Comparison of ENCODE assay signal across 1 cellular context in the genomic region with DNA sequence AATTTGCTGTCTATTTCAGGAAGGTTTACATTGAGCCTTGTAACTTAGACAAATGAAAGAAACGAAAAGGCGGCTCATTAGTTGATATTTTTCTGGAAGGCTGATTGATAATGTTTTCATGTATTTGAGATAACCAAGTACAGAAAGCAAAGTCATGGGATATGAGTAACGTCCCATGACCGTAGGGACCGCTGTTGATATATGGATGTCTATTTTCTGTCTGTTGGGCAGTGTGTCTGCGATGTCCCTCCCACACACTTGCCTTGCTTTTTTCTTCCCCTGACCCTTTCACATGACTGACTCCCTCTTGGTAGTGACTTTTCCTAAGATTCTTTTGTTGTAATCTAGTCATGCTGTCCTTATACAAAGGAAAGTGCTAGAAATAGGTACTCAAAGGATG.
TF ChIP-seq lines count a peak whose summit lies in the region.

No MANE protein-coding gene starts in this region.

TF ChIP-seq in K562, 482 proteins besides CTCF, POLR2A, EP300 and RAD21 (continued from another document and continues in another):
- TF ChIP-seq, protein P1, sequence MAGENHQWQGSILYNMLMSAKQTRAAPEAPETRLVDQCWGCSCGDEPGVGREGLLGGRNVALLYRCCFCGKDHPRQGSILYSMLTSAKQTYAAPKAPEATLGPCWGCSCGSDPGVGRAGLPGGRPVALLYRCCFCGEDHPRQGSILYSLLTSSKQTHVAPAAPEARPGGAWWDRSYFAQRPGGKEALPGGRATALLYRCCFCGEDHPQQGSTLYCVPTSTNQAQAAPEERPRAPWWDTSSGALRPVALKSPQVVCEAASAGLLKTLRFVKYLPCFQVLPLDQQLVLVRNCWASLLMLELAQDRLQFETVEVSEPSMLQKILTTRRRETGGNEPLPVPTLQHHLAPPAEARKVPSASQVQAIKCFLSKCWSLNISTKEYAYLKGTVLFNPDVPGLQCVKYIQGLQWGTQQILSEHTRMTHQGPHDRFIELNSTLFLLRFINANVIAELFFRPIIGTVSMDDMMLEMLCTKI (IDR thresholded peaks at IDR 0.05; ENCODE audit: partially characterized antibody): no peak
- TF ChIP-seq ZNF316 (IDR thresholded peaks at IDR 0.05): peak; percentile 57
- no peak for TF ChIP-seq MTA2 (IDR thresholded peaks at IDR 0.05; ENCODE audit: low read depth)
- no peak for TF ChIP-seq HNRNPL (IDR thresholded peaks at IDR 0.05; ENCODE audit: low read depth, low read length)
- TF ChIP-seq CEBPG (CRISPR knock-in tag; IDR thresholded peaks at IDR 0.05): no peak
- no peak for TF ChIP-seq CEBPG (tag; conservative IDR thresholded peaks at IDR 0.05 in 1 of 2, IDR thresholded peaks at IDR 0.05 in 1 of 2)
- TF ChIP-seq SMARCC2 (IDR thresholded peaks at IDR 0.05; ENCODE audit: low read depth): peak; percentile 42; the same call in 1 of the 2 replicates
- no peak for TF ChIP-seq MAZ (CRISPR knock-in tag; conservative IDR thresholded peaks at IDR 0.05 in 1 of 2, IDR thresholded peaks at IDR 0.05 in 1 of 2)
- no peak for TF ChIP-seq ZNF764 (CRISPR knock-in tag; IDR thresholded peaks at IDR 0.05; ENCODE audit: low read depth)
- no peak for TF ChIP-seq YY1 (IDR thresholded peaks at IDR 0.05; ENCODE audit: borderline replicate concordance in 1 of 3, control insufficient read depth in 1 of 3, extremely low read depth in 1 of 3, insufficient read depth in 3 of 3, insufficient read length in 1 of 3, insufficient replicate concordance in 2 of 3, low read depth in 1 of 3, low read length in 2 of 3)
- no peak for TF ChIP-seq ZNF444 (CRISPR knock-in tag; IDR thresholded peaks at IDR 0.05)
- no peak for TF ChIP-seq NCOA2 (IDR thresholded peaks at IDR 0.05; ENCODE audit: partially characterized antibody in 2 of 2)
- TF ChIP-seq HIVEP1 (CRISPR knock-in tag; IDR thresholded peaks at IDR 0.05): no peak
- TF ChIP-seq PRPF4 (IDR thresholded peaks at IDR 0.05; ENCODE audit: insufficient read depth, low read depth, low read length, poor library complexity, severe bottlenecking): no peak
- TF ChIP-seq, protein P2, sequence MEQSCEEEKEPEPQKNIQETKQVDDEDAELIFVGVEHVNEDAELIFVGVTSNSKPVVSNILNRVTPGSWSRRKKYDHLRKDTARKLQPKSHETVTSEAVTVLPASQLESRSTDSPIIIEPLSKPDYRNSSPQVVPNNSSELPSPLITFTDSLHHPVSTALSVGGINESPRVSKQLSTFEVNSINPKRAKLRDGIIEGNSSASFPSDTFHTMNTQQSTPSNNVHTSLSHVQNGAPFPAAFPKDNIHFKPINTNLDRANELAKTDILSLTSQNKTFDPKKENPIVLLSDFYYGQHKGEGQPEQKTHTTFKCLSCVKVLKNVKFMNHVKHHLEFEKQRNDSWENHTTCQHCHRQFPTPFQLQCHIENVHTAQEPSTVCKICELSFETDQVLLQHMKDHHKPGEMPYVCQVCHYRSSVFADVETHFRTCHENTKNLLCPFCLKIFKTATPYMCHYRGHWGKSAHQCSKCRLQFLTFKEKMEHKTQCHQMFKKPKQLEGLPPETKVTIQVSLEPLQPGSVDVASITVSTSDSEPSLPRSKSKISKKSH (CRISPR knock-in tag; IDR thresholded peaks at IDR 0.05): no peak
- peak; percentile 72; the same call in 1 of the 2 replicates for TF ChIP-seq TOE1 (IDR thresholded peaks at IDR 0.05; ENCODE audit: borderline replicate concordance)
- no peak for TF ChIP-seq TOE1 (CRISPR knock-in tag; IDR thresholded peaks at IDR 0.05; ENCODE audit: borderline replicate concordance, low read depth)
- no peak for TF ChIP-seq FOXA1 (IDR thresholded peaks at IDR 0.05; ENCODE audit: borderline replicate concordance)
- TF ChIP-seq RB1 (IDR thresholded peaks at IDR 0.05; ENCODE audit: low read depth): no peak
- TF ChIP-seq NR1H2 (CRISPR knock-in tag; IDR thresholded peaks at IDR 0.05): no peak
- TF ChIP-seq ETS2 (tag; IDR thresholded peaks at IDR 0.05; ENCODE audit: borderline replicate concordance, poor library complexity, severe bottlenecking): no peak
- TF ChIP-seq, protein P3, sequence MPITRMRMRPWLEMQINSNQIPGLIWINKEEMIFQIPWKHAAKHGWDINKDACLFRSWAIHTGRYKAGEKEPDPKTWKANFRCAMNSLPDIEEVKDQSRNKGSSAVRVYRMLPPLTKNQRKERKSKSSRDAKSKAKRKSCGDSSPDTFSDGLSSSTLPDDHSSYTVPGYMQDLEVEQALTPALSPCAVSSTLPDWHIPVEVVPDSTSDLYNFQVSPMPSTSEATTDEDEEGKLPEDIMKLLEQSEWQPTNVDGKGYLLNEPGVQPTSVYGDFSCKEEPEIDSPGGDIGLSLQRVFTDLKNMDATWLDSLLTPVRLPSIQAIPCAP (CRISPR knock-in tag; IDR thresholded peaks at IDR 0.05; ENCODE audit: borderline replicate concordance): no peak
- TF ChIP-seq, protein P4, sequence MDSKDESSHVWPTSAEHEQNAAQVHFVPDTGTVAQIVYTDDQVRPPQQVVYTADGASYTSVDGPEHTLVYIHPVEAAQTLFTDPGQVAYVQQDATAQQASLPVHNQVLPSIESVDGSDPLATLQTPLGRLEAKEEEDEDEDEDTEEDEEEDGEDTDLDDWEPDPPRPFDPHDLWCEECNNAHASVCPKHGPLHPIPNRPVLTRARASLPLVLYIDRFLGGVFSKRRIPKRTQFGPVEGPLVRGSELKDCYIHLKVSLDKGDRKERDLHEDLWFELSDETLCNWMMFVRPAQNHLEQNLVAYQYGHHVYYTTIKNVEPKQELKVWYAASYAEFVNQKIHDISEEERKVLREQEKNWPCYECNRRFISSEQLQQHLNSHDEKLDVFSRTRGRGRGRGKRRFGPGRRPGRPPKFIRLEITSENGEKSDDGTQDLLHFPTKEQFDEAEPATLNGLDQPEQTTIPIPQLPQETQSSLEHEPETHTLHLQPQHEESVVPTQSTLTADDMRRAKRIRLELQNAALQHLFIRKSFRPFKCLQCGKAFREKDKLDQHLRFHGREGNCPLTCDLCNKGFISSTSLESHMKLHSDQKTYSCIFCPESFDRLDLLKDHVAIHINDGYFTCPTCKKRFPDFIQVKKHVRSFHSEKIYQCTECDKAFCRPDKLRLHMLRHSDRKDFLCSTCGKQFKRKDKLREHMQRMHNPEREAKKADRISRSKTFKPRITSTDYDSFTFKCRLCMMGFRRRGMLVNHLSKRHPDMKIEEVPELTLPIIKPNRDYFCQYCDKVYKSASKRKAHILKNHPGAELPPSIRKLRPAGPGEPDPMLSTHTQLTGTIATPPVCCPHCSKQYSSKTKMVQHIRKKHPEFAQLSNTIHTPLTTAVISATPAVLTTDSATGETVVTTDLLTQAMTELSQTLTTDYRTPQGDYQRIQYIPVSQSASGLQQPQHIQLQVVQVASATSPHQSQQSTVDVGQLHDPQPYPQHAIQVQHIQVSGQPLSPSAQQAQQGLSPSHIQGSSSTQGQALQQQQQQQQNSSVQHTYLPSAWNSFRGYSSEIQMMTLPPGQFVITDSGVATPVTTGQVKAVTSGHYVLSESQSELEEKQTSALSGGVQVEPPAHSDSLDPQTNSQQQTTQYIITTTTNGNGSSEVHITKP (IDR thresholded peaks at IDR 0.05; ENCODE audit: partially characterized antibody): peak; percentile 44
- no peak for TF ChIP-seq DNMT1 (IDR thresholded peaks at IDR 0.05)
- no peak for TF ChIP-seq ZNF146 (CRISPR knock-in tag; IDR thresholded peaks at IDR 0.05; ENCODE audit: unreplicated experiment)
- no peak for TF ChIP-seq POLR2AphosphoS5 (IDR thresholded peaks at IDR 0.05; ENCODE audit: control insufficient read depth, insufficient read depth, low read depth, low read length)
- no peak for TF ChIP-seq ZNF224 (CRISPR knock-in tag; IDR thresholded peaks at IDR 0.05)
- TF ChIP-seq, protein P5, sequence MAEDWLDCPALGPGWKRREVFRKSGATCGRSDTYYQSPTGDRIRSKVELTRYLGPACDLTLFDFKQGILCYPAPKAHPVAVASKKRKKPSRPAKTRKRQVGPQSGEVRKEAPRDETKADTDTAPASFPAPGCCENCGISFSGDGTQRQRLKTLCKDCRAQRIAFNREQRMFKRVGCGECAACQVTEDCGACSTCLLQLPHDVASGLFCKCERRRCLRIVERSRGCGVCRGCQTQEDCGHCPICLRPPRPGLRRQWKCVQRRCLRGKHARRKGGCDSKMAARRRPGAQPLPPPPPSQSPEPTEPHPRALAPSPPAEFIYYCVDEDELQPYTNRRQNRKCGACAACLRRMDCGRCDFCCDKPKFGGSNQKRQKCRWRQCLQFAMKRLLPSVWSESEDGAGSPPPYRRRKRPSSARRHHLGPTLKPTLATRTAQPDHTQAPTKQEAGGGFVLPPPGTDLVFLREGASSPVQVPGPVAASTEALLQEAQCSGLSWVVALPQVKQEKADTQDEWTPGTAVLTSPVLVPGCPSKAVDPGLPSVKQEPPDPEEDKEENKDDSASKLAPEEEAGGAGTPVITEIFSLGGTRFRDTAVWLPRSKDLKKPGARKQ (CRISPR knock-in tag; IDR thresholded peaks at IDR 0.05): no peak
- no peak for TF ChIP-seq RFX1 (IDR thresholded peaks at IDR 0.05)
- TF ChIP-seq U2AF1 (optimal IDR thresholded peaks at IDR 0.05; ENCODE audit: low read depth, low read length): no peak
- TF ChIP-seq PYGO2 (tag; IDR thresholded peaks at IDR 0.05): no peak
- TF ChIP-seq, protein P6, sequence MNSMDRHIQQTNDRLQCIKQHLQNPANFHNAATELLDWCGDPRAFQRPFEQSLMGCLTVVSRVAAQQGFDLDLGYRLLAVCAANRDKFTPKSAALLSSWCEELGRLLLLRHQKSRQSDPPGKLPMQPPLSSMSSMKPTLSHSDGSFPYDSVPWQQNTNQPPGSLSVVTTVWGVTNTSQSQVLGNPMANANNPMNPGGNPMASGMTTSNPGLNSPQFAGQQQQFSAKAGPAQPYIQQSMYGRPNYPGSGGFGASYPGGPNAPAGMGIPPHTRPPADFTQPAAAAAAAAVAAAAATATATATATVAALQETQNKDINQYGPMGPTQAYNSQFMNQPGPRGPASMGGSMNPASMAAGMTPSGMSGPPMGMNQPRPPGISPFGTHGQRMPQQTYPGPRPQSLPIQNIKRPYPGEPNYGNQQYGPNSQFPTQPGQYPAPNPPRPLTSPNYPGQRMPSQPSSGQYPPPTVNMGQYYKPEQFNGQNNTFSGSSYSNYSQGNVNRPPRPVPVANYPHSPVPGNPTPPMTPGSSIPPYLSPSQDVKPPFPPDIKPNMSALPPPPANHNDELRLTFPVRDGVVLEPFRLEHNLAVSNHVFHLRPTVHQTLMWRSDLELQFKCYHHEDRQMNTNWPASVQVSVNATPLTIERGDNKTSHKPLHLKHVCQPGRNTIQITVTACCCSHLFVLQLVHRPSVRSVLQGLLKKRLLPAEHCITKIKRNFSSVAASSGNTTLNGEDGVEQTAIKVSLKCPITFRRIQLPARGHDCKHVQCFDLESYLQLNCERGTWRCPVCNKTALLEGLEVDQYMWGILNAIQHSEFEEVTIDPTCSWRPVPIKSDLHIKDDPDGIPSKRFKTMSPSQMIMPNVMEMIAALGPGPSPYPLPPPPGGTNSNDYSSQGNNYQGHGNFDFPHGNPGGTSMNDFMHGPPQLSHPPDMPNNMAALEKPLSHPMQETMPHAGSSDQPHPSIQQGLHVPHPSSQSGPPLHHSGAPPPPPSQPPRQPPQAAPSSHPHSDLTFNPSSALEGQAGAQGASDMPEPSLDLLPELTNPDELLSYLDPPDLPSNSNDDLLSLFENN (IDR thresholded peaks at IDR 0.05; ENCODE audit: low read depth in 2 of 2, low read length in 2 of 2): no peak
- peak; percentile 67; the same call in 1 of the 2 replicates for TF ChIP-seq DPF2 (IDR thresholded peaks at IDR 0.05)
- TF ChIP-seq, protein P7, sequence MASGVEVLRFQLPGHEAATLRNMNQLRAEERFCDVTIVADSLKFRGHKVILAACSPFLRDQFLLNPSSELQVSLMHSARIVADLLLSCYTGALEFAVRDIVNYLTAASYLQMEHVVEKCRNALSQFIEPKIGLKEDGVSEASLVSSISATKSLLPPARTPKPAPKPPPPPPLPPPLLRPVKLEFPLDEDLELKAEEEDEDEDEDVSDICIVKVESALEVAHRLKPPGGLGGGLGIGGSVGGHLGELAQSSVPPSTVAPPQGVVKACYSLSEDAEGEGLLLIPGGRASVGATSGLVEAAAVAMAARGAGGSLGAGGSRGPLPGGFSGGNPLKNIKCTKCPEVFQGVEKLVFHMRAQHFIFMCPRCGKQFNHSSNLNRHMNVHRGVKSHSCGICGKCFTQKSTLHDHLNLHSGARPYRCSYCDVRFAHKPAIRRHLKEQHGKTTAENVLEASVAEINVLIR (CRISPR knock-in tag; IDR thresholded peaks at IDR 0.05): no peak
- no peak for TF ChIP-seq ADNP (tag; IDR thresholded peaks at IDR 0.05)
- TF ChIP-seq TEAD1 (CRISPR knock-in tag; IDR thresholded peaks at IDR 0.05): 0 out of 4 replicates have a peak, but pooled peaks of 1 of the 2 experiments have one; percentile 43
- TF ChIP-seq, protein P8, sequence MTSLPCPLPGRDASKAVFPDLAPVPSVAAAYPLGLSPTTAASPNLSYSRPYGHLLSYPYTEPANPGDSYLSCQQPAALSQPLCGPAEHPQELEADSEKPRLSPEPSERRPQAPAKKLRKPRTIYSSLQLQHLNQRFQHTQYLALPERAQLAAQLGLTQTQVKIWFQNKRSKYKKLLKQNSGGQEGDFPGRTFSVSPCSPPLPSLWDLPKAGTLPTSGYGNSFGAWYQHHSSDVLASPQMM (CRISPR knock-in tag; IDR thresholded peaks at IDR 0.05): no peak
- TF ChIP-seq, protein P9, sequence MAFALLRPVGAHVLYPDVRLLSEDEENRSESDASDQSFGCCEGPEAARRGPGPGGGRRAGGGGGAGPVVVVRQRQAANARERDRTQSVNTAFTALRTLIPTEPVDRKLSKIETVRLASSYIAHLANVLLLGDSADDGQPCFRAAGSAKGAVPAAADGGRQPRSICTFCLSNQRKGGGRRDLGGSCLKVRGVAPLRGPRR (CRISPR knock-in tag; IDR thresholded peaks at IDR 0.05): no peak
- TF ChIP-seq, protein P10, sequence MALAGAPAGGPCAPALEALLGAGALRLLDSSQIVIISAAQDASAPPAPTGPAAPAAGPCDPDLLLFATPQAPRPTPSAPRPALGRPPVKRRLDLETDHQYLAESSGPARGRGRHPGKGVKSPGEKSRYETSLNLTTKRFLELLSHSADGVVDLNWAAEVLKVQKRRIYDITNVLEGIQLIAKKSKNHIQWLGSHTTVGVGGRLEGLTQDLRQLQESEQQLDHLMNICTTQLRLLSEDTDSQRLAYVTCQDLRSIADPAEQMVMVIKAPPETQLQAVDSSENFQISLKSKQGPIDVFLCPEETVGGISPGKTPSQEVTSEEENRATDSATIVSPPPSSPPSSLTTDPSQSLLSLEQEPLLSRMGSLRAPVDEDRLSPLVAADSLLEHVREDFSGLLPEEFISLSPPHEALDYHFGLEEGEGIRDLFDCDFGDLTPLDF (CRISPR knock-in tag; IDR thresholded peaks at IDR 0.05): no peak
- no peak for TF ChIP-seq IFI16 (CRISPR knock-in tag; IDR thresholded peaks at IDR 0.05)
- TF ChIP-seq, protein P11, sequence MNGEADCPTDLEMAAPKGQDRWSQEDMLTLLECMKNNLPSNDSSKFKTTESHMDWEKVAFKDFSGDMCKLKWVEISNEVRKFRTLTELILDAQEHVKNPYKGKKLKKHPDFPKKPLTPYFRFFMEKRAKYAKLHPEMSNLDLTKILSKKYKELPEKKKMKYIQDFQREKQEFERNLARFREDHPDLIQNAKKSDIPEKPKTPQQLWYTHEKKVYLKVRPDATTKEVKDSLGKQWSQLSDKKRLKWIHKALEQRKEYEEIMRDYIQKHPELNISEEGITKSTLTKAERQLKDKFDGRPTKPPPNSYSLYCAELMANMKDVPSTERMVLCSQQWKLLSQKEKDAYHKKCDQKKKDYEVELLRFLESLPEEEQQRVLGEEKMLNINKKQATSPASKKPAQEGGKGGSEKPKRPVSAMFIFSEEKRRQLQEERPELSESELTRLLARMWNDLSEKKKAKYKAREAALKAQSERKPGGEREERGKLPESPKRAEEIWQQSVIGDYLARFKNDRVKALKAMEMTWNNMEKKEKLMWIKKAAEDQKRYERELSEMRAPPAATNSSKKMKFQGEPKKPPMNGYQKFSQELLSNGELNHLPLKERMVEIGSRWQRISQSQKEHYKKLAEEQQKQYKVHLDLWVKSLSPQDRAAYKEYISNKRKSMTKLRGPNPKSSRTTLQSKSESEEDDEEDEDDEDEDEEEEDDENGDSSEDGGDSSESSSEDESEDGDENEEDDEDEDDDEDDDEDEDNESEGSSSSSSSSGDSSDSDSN (IDR thresholded peaks at IDR 0.05; ENCODE audit: borderline replicate concordance in 1 of 2, low read depth in 2 of 2, low read length in 2 of 2): no peak
- no peak for TF ChIP-seq CCNT2 (IDR thresholded peaks at IDR 0.05; ENCODE audit: borderline replicate concordance, extremely low read depth, insufficient read length, low read depth, low read length)
- no peak for TF ChIP-seq PML (IDR thresholded peaks at IDR 0.05; ENCODE audit: low read length)
